Comparison of ENCODE assay signal across 1 cellular context in the genomic region with DNA sequence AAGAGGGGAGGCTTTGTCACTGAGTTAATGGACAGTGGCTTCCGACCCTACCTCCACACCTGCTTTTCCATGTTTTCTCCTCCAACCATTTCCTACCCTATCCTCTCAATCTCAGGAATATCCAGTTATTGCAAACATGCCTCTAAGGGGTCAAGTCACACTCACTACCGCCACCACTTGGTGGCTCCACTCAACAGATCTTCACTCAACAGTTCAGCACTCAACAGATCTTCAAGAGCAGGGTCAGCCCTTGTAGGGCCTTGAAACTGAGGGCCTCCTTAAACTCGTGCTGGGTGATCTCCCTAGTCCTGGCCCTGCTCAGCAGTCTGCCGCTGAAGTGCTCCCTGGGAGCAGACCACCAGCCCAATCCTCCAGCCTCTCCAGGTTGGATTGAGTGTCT.
TF ChIP-seq lines count a peak whose summit lies in the region.

No MANE protein-coding gene starts in this region.

TF ChIP-seq in K562, 482 proteins besides CTCF, POLR2A, EP300 and RAD21 (continued from another document):
- TF ChIP-seq, protein P1, sequence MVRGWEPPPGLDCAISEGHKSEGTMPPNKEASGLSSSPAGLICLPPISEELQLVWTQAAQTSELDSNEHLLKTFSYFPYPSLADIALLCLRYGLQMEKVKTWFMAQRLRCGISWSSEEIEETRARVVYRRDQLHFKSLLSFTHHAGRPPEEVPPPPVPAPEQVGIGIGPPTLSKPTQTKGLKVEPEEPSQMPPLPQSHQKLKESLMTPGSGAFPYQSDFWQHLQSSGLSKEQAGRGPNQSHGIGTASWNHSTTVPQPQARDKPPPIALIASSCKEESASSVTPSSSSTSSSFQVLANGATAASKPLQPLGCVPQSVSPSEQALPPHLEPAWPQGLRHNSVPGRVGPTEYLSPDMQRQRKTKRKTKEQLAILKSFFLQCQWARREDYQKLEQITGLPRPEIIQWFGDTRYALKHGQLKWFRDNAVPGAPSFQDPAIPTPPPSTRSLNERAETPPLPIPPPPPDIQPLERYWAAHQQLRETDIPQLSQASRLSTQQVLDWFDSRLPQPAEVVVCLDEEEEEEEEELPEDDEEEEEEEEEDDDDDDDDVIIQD (CRISPR knock-in tag; IDR thresholded peaks at IDR 0.05): no peak
- no peak for TF ChIP-seq ZC3H11A (IDR thresholded peaks at IDR 0.05; ENCODE audit: low read depth, low read length)
- TF ChIP-seq ZNF584 (CRISPR knock-in tag; IDR thresholded peaks at IDR 0.05; ENCODE audit: low read depth): no peak
